In the genomic region with DNA sequence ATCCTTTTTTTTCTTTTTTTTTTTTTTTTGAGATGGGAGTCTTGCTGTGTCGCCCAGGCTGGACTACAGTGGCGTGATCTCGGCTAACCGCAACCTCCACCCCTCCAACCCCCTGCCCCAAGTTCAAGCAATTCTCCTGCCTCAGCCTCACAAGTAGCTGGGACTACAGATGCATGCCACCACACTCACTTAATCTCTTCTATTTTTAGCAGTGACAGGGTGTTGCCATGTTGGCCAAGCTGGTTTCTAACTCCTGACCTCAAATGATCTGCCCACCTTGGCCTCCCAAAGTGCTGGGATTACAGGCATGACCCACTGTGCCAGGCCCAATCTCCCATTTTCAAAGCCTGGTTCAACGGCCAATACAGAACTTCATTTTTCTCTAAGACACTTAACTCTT, we compare ENCODE assay signal across 16 cellular contexts. TPM values are rescaled to one million over a fixed set of nuclear protein-coding genes. Genes with fewer than 3 reads are reported as not detected.
A peak's percentile ranks its signal among the peaks of the same experiment; 100 is the strongest.
DNase-seq lines count a peak whose midpoint lies in the region; ATAC-seq and TF ChIP-seq lines count a peak whose summit lies in the region.
"Had no signal": no experiment of that assay in that cellular context is flagged by ENCODE, and none has a peak within 500 bp of the region (broad histone marks: within the 10 kb centered on the region; RNA-seq: fewer than 3 reads in every experiment).

No MANE protein-coding gene starts in this region.

- H3K79me2 ChIP-seq in DOHH2 (ENCODE audit: control insufficient read depth, low read length): peaks cover 100% of the 10 kb centered on the region

- peak overlapping the region; percentile 42 to 58 for H3K4me3 Mint-ChIP-seq in activated T-cell treated with anti-CD3 and anti-CD28 coated beads, Interleukin-2, amount 50 U/mL, for 72 hours
- peak overlapping the region in 3 of 7 donors; percentile 3 to 55 (median 24) for H3K4me3 Mint-ChIP-seq in CD8-positive, alpha-beta memory T cell
- H3K4me3 Mint-ChIP-seq: type B pancreatic cell had no signal

- no peaks in the 10 kb centered on the region for H3K27me3 Mint-ChIP-seq in activated T-cell treated with anti-CD3 and anti-CD28 coated beads, Interleukin-2, amount 50 U/mL, for 72 hours (ENCODE audit: low read depth)
- H3K27me3 Mint-ChIP-seq in CD8-positive, alpha-beta memory T cell: no peaks in the 10 kb centered on the region
- H3K27me3 Mint-ChIP-seq: type B pancreatic cell had no signal

- peak overlapping the region; percentile 84 for H3K27ac Mint-ChIP-seq in activated T-cell treated with anti-CD3 and anti-CD28 coated beads, Interleukin-2, amount 50 U/mL, for 72 hours
- H3K27ac Mint-ChIP-seq in CD8-positive, alpha-beta memory T cell: peak overlapping the region in 3 of 8 donors; percentile 43 to 76 (median 51)
- H3K27ac Mint-ChIP-seq: type B pancreatic cell had no signal

- peaks cover 35% of the 10 kb centered on the region for H3K9me3 ChIP-seq in BLaER1
- H3K9me3 ChIP-seq in DOHH2 (ENCODE audit: control insufficient read depth, insufficient read depth, low read length): no peaks in the 10 kb centered on the region
- H3K9me3 ChIP-seq in CD8-positive, alpha-beta memory T cell (ENCODE audit: low read length): no peaks in the 10 kb centered on the region
- H3K9me3 ChIP-seq: SK-N-SH had no signal

- H4K20me1 ChIP-seq in BLaER1 (peaks cover 75% of the 10 kb centered on the region), DOHH2 (ENCODE audit: control insufficient read depth, insufficient read depth, low read depth, low read length) (peaks cover 33% of the 10 kb centered on the region)

- H3K9me2 ChIP-seq in DOHH2 (replicated peaks; ENCODE audit: control insufficient read depth, low read length): no peaks in the 10 kb centered on the region
- H3K9me2 ChIP-seq: SK-N-SH had no signal

- H3K9me3 Mint-ChIP-seq in activated T-cell treated with anti-CD3 and anti-CD28 coated beads, Interleukin-2, amount 50 U/mL, for 72 hours: peaks cover 0 to 4% of the 10 kb centered on the region in 2 donors
- H3K9me3 Mint-ChIP-seq in CD8-positive, alpha-beta memory T cell: no peaks in the 10 kb centered on the region

- peaks cover 64% of the 10 kb centered on the region for H3K4me1 ChIP-seq in BLaER1
- H3K4me1 ChIP-seq in DOHH2 (ENCODE audit: control insufficient read depth, low read length): peaks cover 98% of the 10 kb centered on the region
- peaks cover 88% of the 10 kb centered on the region for H3K4me1 ChIP-seq in CD8-positive, alpha-beta memory T cell (ENCODE audit: insufficient read depth, low read length)

- peaks cover 97% of the 10 kb centered on the region for H3K4me1 Mint-ChIP-seq in activated T-cell treated with anti-CD3 and anti-CD28 coated beads, Interleukin-2, amount 50 U/mL, for 72 hours (ENCODE audit: low read depth)
- H3K4me1 Mint-ChIP-seq in CD8-positive, alpha-beta memory T cell: peaks cover 75 to 96% (median 96%) of the 10 kb centered on the region in 3 donors

- peak overlapping the region; percentile 37; the same call in 1 of the 2 replicates for H3K27ac ChIP-seq in BLaER1
- peak overlapping the region; percentile 87 for H3K27ac ChIP-seq in DOHH2 (ENCODE audit: low read depth, low read length)
- H3K27ac ChIP-seq in CD8-positive, alpha-beta memory T cell (ENCODE audit: low read depth, low read length): no peak overlapping the region
- H3K27ac ChIP-seq: HL-60 had no signal

- H3K36me3 Mint-ChIP-seq in activated T-cell treated with anti-CD3 and anti-CD28 coated beads, Interleukin-2, amount 50 U/mL, for 72 hours (ENCODE audit: insufficient read depth in 2 of 2): peaks cover 7 to 32% of the 10 kb centered on the region in 2 donors
- H3K36me3 Mint-ChIP-seq in CD8-positive, alpha-beta memory T cell: peaks cover 0 to 10% (median 5%) of the 10 kb centered on the region in 3 donors

- POLR2A ChIA-PET in CD8-positive, alpha-beta memory T cell (lab: Charles Lee): interaction anchor here (0.7 kb wide), 1 partner anchor 12 kb away, joined by 3 read pairs; no protein-coding TSS in a partner anchor

- H3K27me3 ChIP-seq in BLaER1 (no peaks in the 10 kb centered on the region), DOHH2 (ENCODE audit: control insufficient read depth, low read length) (no peaks in the 10 kb centered on the region)
- H3K27me3 ChIP-seq in CD8-positive, alpha-beta memory T cell (ENCODE audit: insufficient read depth, low read length, poor library complexity, severe bottlenecking): no peaks in the 10 kb centered on the region

- peak overlapping the region; percentile 30 for H3K4me2 ChIP-seq in BLaER1
- H3K4me2 ChIP-seq in DOHH2 (ENCODE audit: low read length): peak overlapping the region; percentile 91
- H3K4me2 ChIP-seq: SK-N-SH had no signal

- H3F3A ChIP-seq in DOHH2 (ENCODE audit: control insufficient read depth, insufficient read depth): peaks cover 34% of the 10 kb centered on the region

- H3K9ac ChIP-seq in BLaER1: no peak overlapping the region
- H3K9ac ChIP-seq: SK-N-SH had no signal

- CTCF ChIA-PET in CD8-positive, alpha-beta memory T cell (lab: Charles Lee): interaction anchor here (0.7 kb wide), 1 partner anchor 658 kb away, joined by 3 read pairs; no protein-coding TSS in a partner anchor

- peaks cover 11% of the 10 kb centered on the region; the same call in 1 of the 2 replicates for H3K36me3 ChIP-seq in BLaER1
- peaks cover 38% of the 10 kb centered on the region for H3K36me3 ChIP-seq in DOHH2 (ENCODE audit: control insufficient read depth, low read length)
- no peaks in the 10 kb centered on the region for H3K36me3 ChIP-seq in CD8-positive, alpha-beta memory T cell (ENCODE audit: insufficient read depth, low read length)

- no peak for ATAC-seq in activated T-cell treated with anti-CD3 and anti-CD28 coated beads, Interleukin-2, amount 50 U/mL, for 72 hours (replicated peaks in 1 of 2)
- no peak for ATAC-seq in HG03039 (IDR thresholded peaks at IDR 0.05; ENCODE audit: unreplicated experiment)
- ATAC-seq: PC-3 had no signal

- H3K4me3 ChIP-seq in BLaER1: no peak overlapping the region
- peak overlapping the region; percentile 24 for H3K4me3 ChIP-seq in DOHH2 (ENCODE audit: low read length)
- H3K4me3 ChIP-seq in CD8-positive, alpha-beta memory T cell (ENCODE audit: low read length): no peak overlapping the region

- no peak for TF ChIP-seq CTCF in DOHH2 (IDR thresholded peaks at IDR 0.05; ENCODE audit: low read depth, low read length, poor library complexity, severe bottlenecking)

- no peak for DNase-seq in activated T-cell treated with anti-CD3 and anti-CD28 coated beads, Interleukin-2, amount 50 U/mL, for 72 hours
- peak; percentile 22 for DNase-seq in islet precursor cell
- no peak for DNase-seq in OCI-M1 (lab: John Stamatoyannopoulos, UW)
- no peak for DNase-seq in 8988T
- DNase-seq in CD8-positive, alpha-beta memory T cell: no peak
- DNase-seq: activated CD8-positive, alpha-beta memory T cell treated with anti-CD3 and anti-CD28 coated beads for 24 hours; NCI-H1092; NCI-H2081 treated with DMSO at 0.1 percent for 48 hours; NCI-H526 treated with DMSO at 0.1 percent for 48 hours; PC-3; SK-N-SH had no signal

RNA-seq across cellular contexts. Expression of gene FOXO1, which starts 9.1 kb away (rescaled TPM):
- 10 to 100 TPM; 47.0 to 56.9 TPM for total RNA-seq in activated T-cell treated with anti-CD3 and anti-CD28 coated beads, Interleukin-2, amount 50 U/mL, for 72 hours
- total RNA-seq in CD8-positive, alpha-beta memory T cell: 10 to 100 TPM; 32.6 to 32.9 TPM
- polyA plus RNA-seq in CD8-positive, alpha-beta memory T cell: 56.2 TPM
